ENCODE assay signal across 8 cellular contexts in genomic region chr17:50129303-50129945, GRCh38. TPM values are rescaled to one million over a fixed set of nuclear protein-coding genes. Genes with fewer than 3 reads are reported as not detected.
DNase-seq lines count a peak whose midpoint lies in the region; TF ChIP-seq lines count a peak whose summit lies in the region.

No MANE protein-coding gene starts in this region.

- no peak overlapping the region for H3K27ac Mint-ChIP-seq in type B pancreatic cell

- H3K36me3 ChIP-seq in OCI-LY3 (replicated peaks; ENCODE audit: low read depth, low read length) (peaks cover 17% of the 10 kb centered on the region), kidney epithelial cell (ENCODE audit: control insufficient read depth, insufficient read depth, low read length) (no peaks in the 10 kb centered on the region)

- 0 out of 2 replicates have a peak overlapping the region, but pooled peaks have one; percentile 4 for H2AFZ ChIP-seq in OCI-LY3 (ENCODE audit: low read depth, low read length)

- no peaks in the 10 kb centered on the region for H3K9me3 ChIP-seq in OCI-LY3 (ENCODE audit: insufficient read depth, low read length)

- peaks cover 29% of the 10 kb centered on the region for H4K20me1 ChIP-seq in OCI-LY3 (ENCODE audit: insufficient read depth, low read length)

- in situ Hi-C loops in astrocyte of the spinal cord (cut with HindIII; ENCODE audit: low sequenced_read_pairs), result no loop called here

- H3K4me1 Mint-ChIP-seq in type B pancreatic cell (ENCODE audit: unreplicated experiment), result peaks cover 20% of the 10 kb centered on the region

- H3K4me3 ChIP-seq in OCI-LY3 (ENCODE audit: low read length) (peak overlapping the region; percentile 94), astrocyte of the spinal cord (ENCODE audit: low read depth, low read length) (peak overlapping the region; percentile 52), kidney epithelial cell (ENCODE audit: low read depth, low read length) (peak overlapping the region; percentile 43)

- H3K4me3 Mint-ChIP-seq in type B pancreatic cell, result peak overlapping the region; percentile 96

- peaks cover 19% of the 10 kb centered on the region for H3K4me1 ChIP-seq in OCI-LY3 (ENCODE audit: low read length)

- H3K4me2 ChIP-seq in OCI-LY3 (ENCODE audit: low read length), result peak overlapping the region; percentile 72

- DNase-seq in DMS 273 (lab: John Stamatoyannopoulos, UW; ENCODE audit: unreplicated experiment) (peak; percentile 46), DMS 273 treated with DMSO at 0.1 percent for 48 hours (lab: John Stamatoyannopoulos, UW) (no peak), astrocyte of the spinal cord (ENCODE audit: low read depth, low spot score) (peak; percentile 18), kidney epithelial cell (ENCODE audit: low read depth) (no peak), type B pancreatic cell (ENCODE audit: extremely low spot score, unreplicated experiment) (no peak), DMS153 (lab: John Stamatoyannopoulos, UW) (no peak), mesenteric fat pad (ENCODE audit: low spot score) (no peak)

- no peak overlapping the region for H3K27ac ChIP-seq in OCI-LY3 (ENCODE audit: low read length)

- no peaks in the 10 kb centered on the region for H3K9me3 Mint-ChIP-seq in type B pancreatic cell

- TF ChIP-seq CTCF in OCI-LY3 (IDR thresholded peaks at IDR 0.05; ENCODE audit: low read depth, low read length) (no peak), astrocyte of the spinal cord (IDR thresholded peaks at IDR 0.05; ENCODE audit: low read depth, low read length) (no peak), kidney epithelial cell (IDR thresholded peaks at IDR 0.05; ENCODE audit: insufficient read depth, low read length, poor library complexity, severe bottlenecking) (no peak), type B pancreatic cell (conservative IDR thresholded peaks at IDR 0.05) (no peak)

- peak overlapping the region; percentile 44; the same call in 1 of the 2 replicates for H3K9ac ChIP-seq in OCI-LY3 (ENCODE audit: low read length)

- H3K27me3 ChIP-seq in OCI-LY3 (ENCODE audit: low read depth, low read length) (peaks cover 18% of the 10 kb centered on the region), kidney epithelial cell (ENCODE audit: control insufficient read depth, insufficient read depth, low read length) (no peaks in the 10 kb centered on the region)

- no peaks in the 10 kb centered on the region for H3K36me3 Mint-ChIP-seq in type B pancreatic cell

- H3K79me2 ChIP-seq in OCI-LY3 (ENCODE audit: low read length), result no peaks in the 10 kb centered on the region

- peaks cover 22% of the 10 kb centered on the region for H3K27me3 Mint-ChIP-seq in type B pancreatic cell

RNA-seq across cellular contexts. Expression of gene SAMD14, which starts 0.5 kb away (rescaled TPM):
- total RNA-seq in kidney epithelial cell, result 13.3 and 14.7 TPM in 2 replicates
- total RNA-seq in type B pancreatic cell (ENCODE audit: low replicate concordance), result 2.2 and 14.1 TPM in 2 replicates
- total RNA-seq in mesenteric fat pad, result 1.4 TPM

RNA-seq across cellular contexts. Expression of gene PPP1R9B, which starts 21.1 kb away (rescaled TPM):
- total RNA-seq in kidney epithelial cell, result 35.2 and 38.2 TPM in 2 replicates
- total RNA-seq in type B pancreatic cell (ENCODE audit: low replicate concordance), result 45.6 and 51.5 TPM in 2 replicates
- total RNA-seq in mesenteric fat pad, result 56.5 TPM

RNA-seq across cellular contexts. Expression of gene PDK2, which starts 34.3 kb away (rescaled TPM):
- total RNA-seq in kidney epithelial cell (12.7 and 14.5 TPM in 2 replicates), type B pancreatic cell (ENCODE audit: low replicate concordance) (29.9 and 44.9 TPM in 2 replicates), mesenteric fat pad (41.9 TPM)

RNA-seq across cellular contexts. Expression of gene SGCA, which starts 36.4 kb away (rescaled TPM):
- not detected in 2 replicates for total RNA-seq in kidney epithelial cell
- total RNA-seq in type B pancreatic cell (ENCODE audit: low replicate concordance), result 0.72 TPM in 1 of 2 replicates, not detected in the other
- 0.32 TPM for total RNA-seq in mesenteric fat pad

Comparison
In these comparisons a context has a peak if more than half of its experiments do, and no peak if none do; other contexts are left out.
1. DNase-seq: peak in DMS 273 (single experiment) and astrocyte of the spinal cord (single experiment); none in DMS 273 treated with DMSO at 0.1 percent for 48 hours (single experiment), kidney epithelial cell (single experiment), type B pancreatic cell (single experiment), DMS153 (single experiment) and mesenteric fat pad (single experiment).
2. H3K4me3 ChIP-seq: peak in every context shown above with its lines; median percentile 94 in OCI-LY3; 52 in astrocyte of the spinal cord; 43 in kidney epithelial cell.